Comparison of ENCODE assay signal across 1 cellular context in the genomic region with DNA sequence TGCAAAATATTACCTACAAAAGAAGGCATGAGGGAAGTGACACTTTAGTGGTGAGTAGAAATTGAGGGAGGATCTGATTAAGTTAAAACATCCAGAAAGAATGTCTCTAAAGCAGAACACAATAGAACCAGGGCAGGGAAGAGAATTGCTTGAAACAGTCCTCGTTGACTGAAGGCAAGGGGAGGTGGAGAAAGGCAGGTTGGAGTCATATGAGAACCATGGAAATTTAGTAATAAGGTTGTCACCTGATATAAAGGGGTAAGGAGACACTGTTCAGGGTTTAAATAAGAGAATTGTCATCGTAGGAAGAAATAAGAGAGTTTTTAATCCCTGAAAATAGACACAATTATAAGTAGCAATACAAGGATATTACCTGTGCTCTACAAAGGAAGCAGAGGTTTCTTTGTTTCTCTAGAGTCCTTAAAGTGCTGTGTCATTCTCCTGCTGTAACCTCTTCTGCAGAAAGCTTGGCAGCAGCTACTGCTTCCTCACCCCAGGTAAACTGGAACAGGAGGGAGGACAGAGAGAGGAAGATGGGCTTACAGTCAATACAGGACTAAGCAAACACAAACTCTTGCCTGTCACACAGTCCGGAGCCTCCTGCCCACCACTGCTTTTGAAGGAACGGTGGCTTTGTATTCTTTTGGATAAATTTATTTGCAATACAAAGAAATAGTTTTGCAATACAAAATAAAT.
TF ChIP-seq lines count a peak whose summit lies in the region.

No MANE protein-coding gene starts in this region.

TF ChIP-seq in GM23338, 12 proteins besides CTCF, POLR2A, EP300 and RAD21 (continued from another document):
- TF ChIP-seq, protein P1, sequence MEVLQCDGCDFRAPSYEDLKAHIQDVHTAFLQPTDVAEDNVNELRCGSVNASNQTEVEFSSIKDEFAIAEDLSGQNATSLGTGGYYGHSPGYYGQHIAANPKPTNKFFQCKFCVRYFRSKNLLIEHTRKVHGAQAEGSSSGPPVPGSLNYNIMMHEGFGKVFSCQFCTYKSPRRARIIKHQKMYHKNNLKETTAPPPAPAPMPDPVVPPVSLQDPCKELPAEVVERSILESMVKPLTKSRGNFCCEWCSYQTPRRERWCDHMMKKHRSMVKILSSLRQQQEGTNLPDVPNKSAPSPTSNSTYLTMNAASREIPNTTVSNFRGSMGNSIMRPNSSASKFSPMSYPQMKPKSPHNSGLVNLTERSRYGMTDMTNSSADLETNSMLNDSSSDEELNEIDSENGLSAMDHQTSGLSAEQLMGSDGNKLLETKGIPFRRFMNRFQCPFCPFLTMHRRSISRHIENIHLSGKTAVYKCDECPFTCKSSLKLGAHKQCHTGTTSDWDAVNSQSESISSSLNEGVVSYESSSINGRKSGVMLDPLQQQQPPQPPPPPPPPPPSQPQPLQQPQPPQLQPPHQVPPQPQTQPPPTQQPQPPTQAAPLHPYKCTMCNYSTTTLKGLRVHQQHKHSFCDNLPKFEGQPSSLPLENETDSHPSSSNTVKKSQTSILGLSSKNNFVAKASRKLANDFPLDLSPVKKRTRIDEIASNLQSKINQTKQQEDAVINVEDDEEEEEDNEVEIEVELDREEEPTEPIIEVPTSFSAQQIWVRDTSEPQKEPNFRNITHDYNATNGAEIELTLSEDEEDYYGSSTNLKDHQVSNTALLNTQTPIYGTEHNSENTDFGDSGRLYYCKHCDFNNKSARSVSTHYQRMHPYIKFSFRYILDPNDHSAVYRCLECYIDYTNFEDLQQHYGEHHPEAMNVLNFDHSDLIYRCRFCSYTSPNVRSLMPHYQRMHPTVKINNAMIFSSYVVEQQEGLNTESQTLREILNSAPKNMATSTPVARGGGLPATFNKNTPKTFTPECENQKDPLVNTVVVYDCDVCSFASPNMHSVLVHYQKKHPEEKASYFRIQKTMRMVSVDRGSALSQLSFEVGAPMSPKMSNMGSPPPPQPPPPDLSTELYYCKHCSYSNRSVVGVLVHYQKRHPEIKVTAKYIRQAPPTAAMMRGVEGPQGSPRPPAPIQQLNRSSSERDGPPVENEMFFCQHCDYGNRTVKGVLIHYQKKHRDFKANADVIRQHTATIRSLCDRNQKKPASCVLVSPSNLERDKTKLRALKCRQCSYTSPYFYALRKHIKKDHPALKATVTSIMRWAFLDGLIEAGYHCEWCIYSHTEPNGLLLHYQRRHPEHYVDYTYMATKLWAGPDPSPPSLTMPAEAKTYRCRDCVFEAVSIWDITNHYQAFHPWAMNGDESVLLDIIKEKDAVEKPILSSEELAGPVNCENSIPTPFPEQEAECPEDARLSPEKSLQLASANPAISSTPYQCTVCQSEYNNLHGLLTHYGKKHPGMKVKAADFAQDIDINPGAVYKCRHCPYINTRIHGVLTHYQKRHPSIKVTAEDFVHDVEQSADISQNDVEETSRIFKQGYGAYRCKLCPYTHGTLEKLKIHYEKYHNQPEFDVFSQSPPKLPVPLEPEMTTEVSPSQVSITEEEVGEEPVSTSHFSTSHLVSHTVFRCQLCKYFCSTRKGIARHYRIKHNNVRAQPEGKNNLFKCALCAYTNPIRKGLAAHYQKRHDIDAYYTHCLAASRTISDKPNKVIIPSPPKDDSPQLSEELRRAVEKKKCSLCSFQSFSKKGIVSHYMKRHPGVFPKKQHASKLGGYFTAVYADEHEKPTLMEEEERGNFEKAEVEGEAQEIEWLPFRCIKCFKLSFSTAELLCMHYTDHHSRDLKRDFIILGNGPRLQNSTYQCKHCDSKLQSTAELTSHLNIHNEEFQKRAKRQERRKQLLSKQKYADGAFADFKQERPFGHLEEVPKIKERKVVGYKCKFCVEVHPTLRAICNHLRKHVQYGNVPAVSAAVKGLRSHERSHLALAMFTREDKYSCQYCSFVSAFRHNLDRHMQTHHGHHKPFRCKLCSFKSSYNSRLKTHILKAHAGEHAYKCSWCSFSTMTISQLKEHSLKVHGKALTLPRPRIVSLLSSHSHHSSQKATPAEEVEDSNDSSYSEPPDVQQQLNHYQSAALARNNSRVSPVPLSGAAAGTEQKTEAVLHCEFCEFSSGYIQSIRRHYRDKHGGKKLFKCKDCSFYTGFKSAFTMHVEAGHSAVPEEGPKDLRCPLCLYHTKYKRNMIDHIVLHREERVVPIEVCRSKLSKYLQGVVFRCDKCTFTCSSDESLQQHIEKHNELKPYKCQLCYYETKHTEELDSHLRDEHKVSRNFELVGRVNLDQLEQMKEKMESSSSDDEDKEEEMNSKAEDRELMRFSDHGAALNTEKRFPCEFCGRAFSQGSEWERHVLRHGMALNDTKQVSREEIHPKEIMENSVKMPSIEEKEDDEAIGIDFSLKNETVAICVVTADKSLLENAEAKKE (CRISPR knock-in tag; IDR thresholded peaks at IDR 0.05), result no peak
- TF ChIP-seq, protein P2, sequence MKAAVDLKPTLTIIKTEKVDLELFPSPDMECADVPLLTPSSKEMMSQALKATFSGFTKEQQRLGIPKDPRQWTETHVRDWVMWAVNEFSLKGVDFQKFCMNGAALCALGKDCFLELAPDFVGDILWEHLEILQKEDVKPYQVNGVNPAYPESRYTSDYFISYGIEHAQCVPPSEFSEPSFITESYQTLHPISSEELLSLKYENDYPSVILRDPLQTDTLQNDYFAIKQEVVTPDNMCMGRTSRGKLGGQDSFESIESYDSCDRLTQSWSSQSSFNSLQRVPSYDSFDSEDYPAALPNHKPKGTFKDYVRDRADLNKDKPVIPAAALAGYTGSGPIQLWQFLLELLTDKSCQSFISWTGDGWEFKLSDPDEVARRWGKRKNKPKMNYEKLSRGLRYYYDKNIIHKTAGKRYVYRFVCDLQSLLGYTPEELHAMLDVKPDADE (IDR thresholded peaks at IDR 0.05), result no peak
- TF ChIP-seq POLR2AphosphoS5 (IDR thresholded peaks at IDR 0.05; ENCODE audit: low read depth), result no peak
- no peak for TF ChIP-seq ZNF114 (CRISPR knock-in tag; IDR thresholded peaks at IDR 0.05)
- TF ChIP-seq, protein P3, sequence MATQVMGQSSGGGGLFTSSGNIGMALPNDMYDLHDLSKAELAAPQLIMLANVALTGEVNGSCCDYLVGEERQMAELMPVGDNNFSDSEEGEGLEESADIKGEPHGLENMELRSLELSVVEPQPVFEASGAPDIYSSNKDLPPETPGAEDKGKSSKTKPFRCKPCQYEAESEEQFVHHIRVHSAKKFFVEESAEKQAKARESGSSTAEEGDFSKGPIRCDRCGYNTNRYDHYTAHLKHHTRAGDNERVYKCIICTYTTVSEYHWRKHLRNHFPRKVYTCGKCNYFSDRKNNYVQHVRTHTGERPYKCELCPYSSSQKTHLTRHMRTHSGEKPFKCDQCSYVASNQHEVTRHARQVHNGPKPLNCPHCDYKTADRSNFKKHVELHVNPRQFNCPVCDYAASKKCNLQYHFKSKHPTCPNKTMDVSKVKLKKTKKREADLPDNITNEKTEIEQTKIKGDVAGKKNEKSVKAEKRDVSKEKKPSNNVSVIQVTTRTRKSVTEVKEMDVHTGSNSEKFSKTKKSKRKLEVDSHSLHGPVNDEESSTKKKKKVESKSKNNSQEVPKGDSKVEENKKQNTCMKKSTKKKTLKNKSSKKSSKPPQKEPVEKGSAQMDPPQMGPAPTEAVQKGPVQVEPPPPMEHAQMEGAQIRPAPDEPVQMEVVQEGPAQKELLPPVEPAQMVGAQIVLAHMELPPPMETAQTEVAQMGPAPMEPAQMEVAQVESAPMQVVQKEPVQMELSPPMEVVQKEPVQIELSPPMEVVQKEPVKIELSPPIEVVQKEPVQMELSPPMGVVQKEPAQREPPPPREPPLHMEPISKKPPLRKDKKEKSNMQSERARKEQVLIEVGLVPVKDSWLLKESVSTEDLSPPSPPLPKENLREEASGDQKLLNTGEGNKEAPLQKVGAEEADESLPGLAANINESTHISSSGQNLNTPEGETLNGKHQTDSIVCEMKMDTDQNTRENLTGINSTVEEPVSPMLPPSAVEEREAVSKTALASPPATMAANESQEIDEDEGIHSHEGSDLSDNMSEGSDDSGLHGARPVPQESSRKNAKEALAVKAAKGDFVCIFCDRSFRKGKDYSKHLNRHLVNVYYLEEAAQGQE (IDR thresholded peaks at IDR 0.05; ENCODE audit: unreplicated experiment), result no peak
- no peak for TF ChIP-seq CREB1 (CRISPR knock-in tag; IDR thresholded peaks at IDR 0.05; ENCODE audit: low read depth)
- TF ChIP-seq JUNB (IDR thresholded peaks at IDR 0.05; ENCODE audit: unreplicated experiment), result no peak
- TF ChIP-seq STAT1 (IDR thresholded peaks at IDR 0.05; ENCODE audit: unreplicated experiment), result no peak
- no peak for TF ChIP-seq EZH2 (IDR thresholded peaks at IDR 0.05; ENCODE audit: low read depth, unreplicated experiment)
